ENCODE assay signal across 12 cellular contexts in the genomic region with DNA sequence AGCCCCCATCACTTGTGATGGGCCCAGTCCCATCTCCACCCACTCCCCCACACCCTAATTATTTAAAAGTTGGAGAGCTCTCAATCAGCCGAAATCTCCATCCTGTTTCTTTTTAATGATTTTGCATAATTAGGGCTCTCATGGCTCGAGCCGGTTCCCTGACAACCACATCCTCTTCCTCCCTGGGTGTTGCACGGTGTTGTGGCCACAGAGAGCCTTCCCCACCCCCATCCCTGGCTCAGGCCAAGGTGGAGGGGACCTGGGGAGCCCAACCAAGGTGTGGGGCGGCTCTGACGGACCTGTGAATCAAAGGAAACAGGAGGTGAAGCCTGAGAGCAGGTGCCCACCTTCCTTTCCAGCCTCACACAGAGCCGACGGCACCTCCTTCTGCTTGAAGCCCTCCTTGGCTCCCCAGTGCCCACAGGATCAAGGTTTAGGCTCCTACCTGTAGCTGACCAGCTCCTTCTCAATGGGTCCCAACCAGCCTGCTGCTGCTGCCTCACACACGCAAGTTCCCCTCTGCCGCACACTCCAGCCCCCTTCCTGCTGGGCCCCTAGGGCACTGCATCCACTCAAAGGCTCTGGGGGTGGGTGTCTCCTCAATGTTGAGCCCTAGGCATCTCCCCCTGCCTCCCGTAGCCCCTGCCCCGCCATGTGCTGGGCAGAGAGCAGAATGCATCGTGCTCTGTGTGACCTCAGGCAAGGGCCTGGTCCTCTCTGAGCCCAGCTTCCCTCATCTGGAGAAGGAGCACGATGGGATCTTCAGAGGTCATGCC.
DNase-seq lines count a peak whose midpoint lies in the region; ATAC-seq and TF ChIP-seq lines count a peak whose summit lies in the region.
"Had no signal": no experiment of that assay in that cellular context is flagged by ENCODE, and none has a peak within 500 bp of the region (broad histone marks: within the 10 kb centered on the region; RNA-seq: fewer than 3 reads in every experiment).

No MANE protein-coding gene starts in this region.

- peaks cover 19 to 68% (median 60%) of the 10 kb centered on the region in 5 donors for H3K27me3 Mint-ChIP-seq in naive thymus-derived CD8-positive, alpha-beta T cell

- TF ChIP-seq CTCF in VCaP (conservative IDR thresholded peaks at IDR 0.05) (no peak), suprapubic skin (IDR thresholded peaks at IDR 0.05) (no peak)

- ATAC-seq in GM18861 (IDR thresholded peaks at IDR 0.05; ENCODE audit: unreplicated experiment): peak; percentile 46
- ATAC-seq in naive thymus-derived CD8-positive, alpha-beta T cell: no peak

- peak overlapping the region; percentile 74 for H3K27ac ChIP-seq in VCaP
- no peak overlapping the region for H3K27ac ChIP-seq in suprapubic skin
- H3K27ac ChIP-seq: 22Rv1, Peyer's patch had no signal

- TF ChIP-seq POLR2A in suprapubic skin (IDR thresholded peaks at IDR 0.05): no peak

- peak overlapping the region in 7 of 10 donors; percentile 1 to 76 (median 24) for H3K4me3 Mint-ChIP-seq in naive thymus-derived CD8-positive, alpha-beta T cell

- peaks cover 9 to 22% (median 17%) of the 10 kb centered on the region in 4 donors for H3K4me1 Mint-ChIP-seq in naive thymus-derived CD8-positive, alpha-beta T cell

- H3K9me3 Mint-ChIP-seq in naive thymus-derived CD8-positive, alpha-beta T cell: peaks cover 0 to 10% (median 0%) of the 10 kb centered on the region in 9 donors

- H3K27me3 ChIP-seq in suprapubic skin: peaks cover 45% of the 10 kb centered on the region
- H3K27me3 ChIP-seq: Peyer's patch had no signal

- no peaks in the 10 kb centered on the region for H3K36me3 ChIP-seq in suprapubic skin
- H3K36me3 ChIP-seq: Peyer's patch had no signal

- POLR2A ChIA-PET in naive thymus-derived CD8-positive, alpha-beta T cell (lab: Charles Lee): no interaction called here

- no peaks in the 10 kb centered on the region for H3K36me3 Mint-ChIP-seq in naive thymus-derived CD8-positive, alpha-beta T cell

- H3K4me1 ChIP-seq in suprapubic skin: no peaks in the 10 kb centered on the region
- H3K4me1 ChIP-seq: Caco-2, Peyer's patch had no signal

- no peaks in the 10 kb centered on the region for H3K9me3 ChIP-seq in suprapubic skin
- H3K9me3 ChIP-seq: Caco-2, Peyer's patch had no signal

- peak overlapping the region in 1 of 10 donors; percentile 31 for H3K27ac Mint-ChIP-seq in naive thymus-derived CD8-positive, alpha-beta T cell

- peak; percentile 75 for DNase-seq in NK-92 treated with Interleukin-12 subunit alpha and Interleukin-12 subunit beta, amount 100 ng/mL, for 24 hours (lab: John Stamatoyannopoulos, UW)
- no peak for DNase-seq in NK-92 (lab: John Stamatoyannopoulos, UW; ENCODE audit: unreplicated experiment)
- no peak for DNase-seq in naive thymus-derived CD8-positive, alpha-beta T cell
- no peak for DNase-seq in COLO668 (lab: John Stamatoyannopoulos, UW; ENCODE audit: unreplicated experiment)
- DNase-seq in suprapubic skin (ENCODE audit: low spot score in 2 of 2): no peak
- no peak for DNase-seq in effector CD8-positive, alpha-beta T cell (lab: John Stamatoyannopoulos, UW)
- DNase-seq: Caco-2, NCI-H446 treated with DMSO at 0.1 percent for 48 hours had no signal

- H3K4me3 ChIP-seq in suprapubic skin: no peak overlapping the region
- H3K4me3 ChIP-seq: Peyer's patch had no signal

- 76% methylated on average over 11 of the region's 14 CpGs for WGBS in suprapubic skin

- no peak for TF ChIP-seq EP300 in suprapubic skin (IDR thresholded peaks at IDR 0.05)
